8 cellular contexts compared by ENCODE assay signal in genomic region chr7:103074519-103075336, GRCh38. TPM values are rescaled to one million over a fixed set of nuclear protein-coding genes. Genes with fewer than 3 reads are reported as not detected.
DNase-seq lines count a peak whose midpoint lies in the region; ATAC-seq and TF ChIP-seq lines count a peak whose summit lies in the region.

Gene ARMC10, plus strand, starts transcription at chr7:103075140. Its CDS starts 133 bp downstream, at chr7:103075273.
Gene FBXL13, minus strand, starts transcription at chr7:103074796.

- peaks cover 10% of the 10 kb centered on the region for H3K4me1 ChIP-seq in thymus (ENCODE audit: control insufficient read depth, insufficient read depth, low read length)

- peak; percentile 88 for TF ChIP-seq POLR2A in NB4 (IDR thresholded peaks at IDR 0.05; ENCODE audit: extremely low read depth, insufficient read length)

- peak; percentile 92 for ATAC-seq in HG02588 (IDR thresholded peaks at IDR 0.05; ENCODE audit: unreplicated experiment)

- WGBS in thymus: 5% methylated on average over 83 of the region's 83 CpGs

- H3K9me3 Mint-ChIP-seq in activated naive CD4-positive, alpha-beta T cell treated with anti-CD3 and anti-CD28 coated beads, Interleukin-2, amount 50 U/mL, for 24 hours: no peaks in the 10 kb centered on the region
- H3K9me3 Mint-ChIP-seq in osteocyte (ENCODE audit: unreplicated experiment): no peaks in the 10 kb centered on the region

- H3K9me3 ChIP-seq in thymus (ENCODE audit: control insufficient read depth): no peaks in the 10 kb centered on the region

- no peaks in the 10 kb centered on the region for H3K27me3 ChIP-seq in thymus (ENCODE audit: control insufficient read depth, insufficient read depth)

- H3K27ac Mint-ChIP-seq in activated naive CD4-positive, alpha-beta T cell treated with anti-CD3 and anti-CD28 coated beads, Interleukin-2, amount 50 U/mL, for 24 hours: peak within 1 kb of the TSS; percentile 97
- peak within 1 kb of the TSS; percentile 92 for H3K27ac Mint-ChIP-seq in osteocyte (ENCODE audit: unreplicated experiment)

- POLR2A ChIA-PET in GM10248 (lab: Yijun Ruan, JAX): interaction anchor here (0.6 to 1.1 kb wide), 2 partner anchors 10 to 1866 kb away, joined by 3 read pairs; no protein-coding TSS in a partner anchor

- no peaks in the 10 kb centered on the region for H3K36me3 ChIP-seq in thymus (ENCODE audit: control insufficient read depth, insufficient read depth)

- peaks cover 52% of the 10 kb centered on the region for H3K4me1 Mint-ChIP-seq in activated naive CD4-positive, alpha-beta T cell treated with anti-CD3 and anti-CD28 coated beads, Interleukin-2, amount 50 U/mL, for 24 hours
- peaks cover 21% of the 10 kb centered on the region for H3K4me1 Mint-ChIP-seq in osteocyte (ENCODE audit: unreplicated experiment)

- H3K27me3 Mint-ChIP-seq in activated naive CD4-positive, alpha-beta T cell treated with anti-CD3 and anti-CD28 coated beads, Interleukin-2, amount 50 U/mL, for 24 hours: no peaks in the 10 kb centered on the region
- no peaks in the 10 kb centered on the region for H3K27me3 Mint-ChIP-seq in osteocyte (ENCODE audit: unreplicated experiment)

- H3K36me3 Mint-ChIP-seq in activated naive CD4-positive, alpha-beta T cell treated with anti-CD3 and anti-CD28 coated beads, Interleukin-2, amount 50 U/mL, for 24 hours: peaks cover 6% of the 10 kb centered on the region
- H3K36me3 Mint-ChIP-seq in osteocyte (ENCODE audit: unreplicated experiment): peaks cover 4% of the 10 kb centered on the region

- H3K4me3 Mint-ChIP-seq in activated naive CD4-positive, alpha-beta T cell treated with anti-CD3 and anti-CD28 coated beads, Interleukin-2, amount 50 U/mL, for 24 hours: peak within 1 kb of the TSS; percentile 98
- peak within 1 kb of the TSS; percentile 94 for H3K4me3 Mint-ChIP-seq in osteocyte (ENCODE audit: unreplicated experiment)

- H3K4me3 ChIP-seq in NB4 (ENCODE audit: low read depth, low read length): peak within 1 kb of the TSS; percentile 86
- peak within 1 kb of the TSS; percentile 73 for H3K4me3 ChIP-seq in thymus (ENCODE audit: low read length)

- TF ChIP-seq CTCF in GM10248 (IDR thresholded peaks at IDR 0.05; ENCODE audit: control extremely low read depth, extremely low read depth, low read depth, missing control alignments) (no peak), NB4 (IDR thresholded peaks at IDR 0.05; ENCODE audit: low read depth, low read length) (peak; percentile 8), osteocyte (IDR thresholded peaks at IDR 0.05) (peak; percentile 23)

- DNase-seq in GM10248 (ENCODE audit: extremely low spot score) (peak; percentile 93), NB4 (ENCODE audit: low read depth) (peak; percentile 98), SK-N-DZ (ENCODE audit: low spot score) (peak; percentile 92), glomerular visceral epithelial cell (ENCODE audit: extremely low spot score) (peak; percentile 87), osteocyte (ENCODE audit: extremely low spot score, unreplicated experiment) (peak; percentile 96)

- CTCF ChIA-PET in GM10248 (lab: Yijun Ruan, JAX): interaction anchor here (0.9 to 6.6 kb wide), 8 partner anchors 9 to 76 kb away, joined by 3 to 62 read pairs (median 8); no protein-coding TSS in a partner anchor

- H3K27ac ChIP-seq in thymus (ENCODE audit: low read depth): peak within 1 kb of the TSS; percentile 91

RNA-seq across cellular contexts. Expression of gene ARMC10, which starts in this region (rescaled TPM):
- 25.3 and 26.5 TPM in 2 replicates for polyA plus RNA-seq in SK-N-DZ (2014; cell fraction: cytosol; rRNA removed)
- 11.8 and 16.1 TPM in 2 replicates for polyA plus RNA-seq in SK-N-DZ (2014; cell fraction: nucleus; rRNA removed)
- total RNA-seq in osteocyte: 28.5 and 29.3 TPM in 2 replicates
- polyA plus RNA-seq in thymus: 35.3 TPM

RNA-seq across cellular contexts. Expression of gene FBXL13, which starts in this region (rescaled TPM):
- polyA plus RNA-seq in SK-N-DZ (2014; cell fraction: cytosol; rRNA removed): 0.23 and 1.2 TPM in 2 replicates
- polyA plus RNA-seq in SK-N-DZ (2014; cell fraction: nucleus; rRNA removed): 0.60 and 2.1 TPM in 2 replicates
- 0.83 and 0.97 TPM in 2 replicates for total RNA-seq in osteocyte
- polyA plus RNA-seq in thymus: 1.0 TPM

Comparison
In these comparisons a context has a peak if more than half of its experiments do, and no peak if none do; other contexts are left out.
1. Peak in every context shown above with its lines: DNase-seq, ATAC-seq, H3K4me3 ChIP-seq and H3K27ac ChIP-seq.